2 cellular contexts compared by ENCODE assay signal in the genomic region with DNA sequence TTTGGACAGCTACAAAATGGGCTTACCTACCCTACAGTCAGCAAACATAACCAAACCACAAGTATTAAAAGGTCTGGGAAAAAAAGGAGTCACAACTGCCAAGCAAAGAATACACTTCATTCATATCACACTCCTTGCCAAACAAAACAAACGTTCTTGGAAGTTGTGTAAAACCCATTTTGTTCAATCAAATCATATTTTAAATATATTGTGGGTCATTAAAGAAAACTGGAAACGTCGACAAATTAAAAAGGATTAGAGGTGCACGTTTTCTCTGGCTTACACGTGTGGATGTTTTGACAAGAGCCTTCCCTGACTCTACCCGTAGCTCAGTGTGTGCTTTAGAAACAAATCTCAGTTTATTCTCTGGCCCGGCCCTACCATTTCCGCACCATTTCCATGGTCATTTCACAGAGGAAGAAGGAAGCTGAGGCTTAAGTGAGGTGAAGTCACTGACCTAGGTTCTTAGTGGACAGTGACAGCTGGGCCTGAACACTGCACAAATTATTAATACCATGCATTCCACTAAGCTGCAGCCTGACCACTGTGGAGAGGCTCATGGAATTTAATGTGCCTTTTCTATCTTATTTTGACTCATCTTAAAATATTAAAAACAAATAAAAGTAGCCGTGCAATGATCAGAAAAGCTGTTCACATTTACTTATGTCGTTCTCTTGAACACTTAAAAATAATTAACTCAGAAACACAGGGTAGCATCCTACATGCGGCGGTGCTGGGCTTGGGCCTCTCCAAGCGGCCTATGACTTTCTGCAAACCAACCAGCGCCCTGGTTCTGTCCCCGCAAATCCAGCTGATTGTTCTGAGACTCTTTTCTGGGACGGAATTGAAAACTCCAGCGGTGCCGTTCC.
A peak's percentile ranks its signal among the peaks of the same experiment; 100 is the strongest.
TF ChIP-seq lines count a peak whose summit lies in the region.

No MANE protein-coding gene starts in this region.

TF ChIP-seq in IMR-90, 13 proteins besides CTCF, POLR2A, EP300 and RAD21:
- TF ChIP-seq MAZ (IDR thresholded peaks at IDR 0.05; ENCODE audit: borderline replicate concordance, low read depth, low read length) = no peak
- TF ChIP-seq RCOR1 (IDR thresholded peaks at IDR 0.05; ENCODE audit: insufficient replicate concordance, low read length) = no peak
- TF ChIP-seq MAFK (IDR thresholded peaks at IDR 0.05; ENCODE audit: low read depth, low read length) = 0 out of 2 replicates have a peak, but pooled peaks have one; percentile 2
- TF ChIP-seq RFX5 (IDR thresholded peaks at IDR 0.05; ENCODE audit: low read depth, low read length) = no peak
- TF ChIP-seq CHD1 (IDR thresholded peaks at IDR 0.05; ENCODE audit: low read depth, low read length) = no peak
- TF ChIP-seq FOS (IDR thresholded peaks at IDR 0.05; ENCODE audit: low read depth, low read length) = no peak
- TF ChIP-seq NFE2L2 (IDR thresholded peaks at IDR 0.05; ENCODE audit: low read depth, low read length) = no peak
- TF ChIP-seq CEBPB (IDR thresholded peaks at IDR 0.05; ENCODE audit: low read depth, low read length) = no peak
- no peak for TF ChIP-seq USF2 (IDR thresholded peaks at IDR 0.05; ENCODE audit: low read depth, low read length)
- peak; percentile 26; the same call in 1 of the 2 replicates for TF ChIP-seq BHLHE40 (IDR thresholded peaks at IDR 0.05; ENCODE audit: low read depth, low read length)
- no peak for TF ChIP-seq ELK1 (IDR thresholded peaks at IDR 0.05; ENCODE audit: borderline replicate concordance, low read depth, low read length)
- TF ChIP-seq SMC3 (IDR thresholded peaks at IDR 0.05; ENCODE audit: low read depth, low read length) = no peak
- peak; percentile 31; the same call in 1 of the 2 replicates for TF ChIP-seq MXI1 (IDR thresholded peaks at IDR 0.05; ENCODE audit: borderline replicate concordance, low read depth, low read length)
TF ChIP-seq in IMR-90: peak in this region for 3.

TF ChIP-seq in GM12878, 131 proteins besides CTCF, POLR2A, EP300 and RAD21:
- TF ChIP-seq, protein P1, sequence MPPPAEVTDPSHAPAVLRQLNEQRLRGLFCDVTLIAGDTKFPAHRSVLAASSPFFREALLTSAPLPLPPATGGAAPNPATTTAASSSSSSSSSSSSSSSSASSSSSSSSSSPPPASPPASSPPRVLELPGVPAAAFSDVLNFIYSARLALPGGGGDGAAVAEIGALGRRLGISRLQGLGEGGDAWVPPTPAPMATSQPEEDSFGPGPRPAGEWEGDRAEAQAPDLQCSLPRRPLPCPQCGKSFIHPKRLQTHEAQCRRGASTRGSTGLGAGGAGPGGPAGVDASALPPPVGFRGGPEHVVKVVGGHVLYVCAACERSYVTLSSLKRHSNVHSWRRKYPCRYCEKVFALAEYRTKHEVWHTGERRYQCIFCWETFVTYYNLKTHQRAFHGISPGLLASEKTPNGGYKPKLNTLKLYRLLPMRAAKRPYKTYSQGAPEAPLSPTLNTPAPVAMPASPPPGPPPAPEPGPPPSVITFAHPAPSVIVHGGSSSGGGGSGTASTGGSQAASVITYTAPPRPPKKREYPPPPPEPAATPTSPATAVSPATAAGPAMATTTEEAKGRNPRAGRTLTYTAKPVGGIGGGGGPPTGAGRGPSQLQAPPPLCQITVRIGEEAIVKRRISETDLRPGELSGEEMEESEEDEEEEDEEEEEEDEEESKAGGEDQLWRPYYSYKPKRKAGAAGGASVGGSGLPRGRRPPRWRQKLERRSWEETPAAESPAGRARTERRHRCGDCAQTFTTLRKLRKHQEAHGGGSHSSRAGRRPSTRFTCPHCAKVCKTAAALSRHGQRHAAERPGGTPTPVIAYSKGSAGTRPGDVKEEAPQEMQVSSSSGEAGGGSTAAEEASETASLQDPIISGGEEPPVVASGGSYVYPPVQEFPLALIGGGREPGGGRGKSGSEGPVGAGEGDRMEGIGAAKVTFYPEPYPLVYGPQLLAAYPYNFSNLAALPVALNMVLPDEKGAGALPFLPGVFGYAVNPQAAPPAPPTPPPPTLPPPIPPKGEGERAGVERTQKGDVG (CRISPR knock-in tag; IDR thresholded peaks at IDR 0.05) = no peak
- TF ChIP-seq, protein P2, sequence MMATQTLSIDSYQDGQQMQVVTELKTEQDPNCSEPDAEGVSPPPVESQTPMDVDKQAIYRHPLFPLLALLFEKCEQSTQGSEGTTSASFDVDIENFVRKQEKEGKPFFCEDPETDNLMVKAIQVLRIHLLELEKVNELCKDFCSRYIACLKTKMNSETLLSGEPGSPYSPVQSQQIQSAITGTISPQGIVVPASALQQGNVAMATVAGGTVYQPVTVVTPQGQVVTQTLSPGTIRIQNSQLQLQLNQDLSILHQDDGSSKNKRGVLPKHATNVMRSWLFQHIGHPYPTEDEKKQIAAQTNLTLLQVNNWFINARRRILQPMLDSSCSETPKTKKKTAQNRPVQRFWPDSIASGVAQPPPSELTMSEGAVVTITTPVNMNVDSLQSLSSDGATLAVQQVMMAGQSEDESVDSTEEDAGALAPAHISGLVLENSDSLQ (IDR thresholded peaks at IDR 0.05) = no peak
- TF ChIP-seq, protein P3, sequence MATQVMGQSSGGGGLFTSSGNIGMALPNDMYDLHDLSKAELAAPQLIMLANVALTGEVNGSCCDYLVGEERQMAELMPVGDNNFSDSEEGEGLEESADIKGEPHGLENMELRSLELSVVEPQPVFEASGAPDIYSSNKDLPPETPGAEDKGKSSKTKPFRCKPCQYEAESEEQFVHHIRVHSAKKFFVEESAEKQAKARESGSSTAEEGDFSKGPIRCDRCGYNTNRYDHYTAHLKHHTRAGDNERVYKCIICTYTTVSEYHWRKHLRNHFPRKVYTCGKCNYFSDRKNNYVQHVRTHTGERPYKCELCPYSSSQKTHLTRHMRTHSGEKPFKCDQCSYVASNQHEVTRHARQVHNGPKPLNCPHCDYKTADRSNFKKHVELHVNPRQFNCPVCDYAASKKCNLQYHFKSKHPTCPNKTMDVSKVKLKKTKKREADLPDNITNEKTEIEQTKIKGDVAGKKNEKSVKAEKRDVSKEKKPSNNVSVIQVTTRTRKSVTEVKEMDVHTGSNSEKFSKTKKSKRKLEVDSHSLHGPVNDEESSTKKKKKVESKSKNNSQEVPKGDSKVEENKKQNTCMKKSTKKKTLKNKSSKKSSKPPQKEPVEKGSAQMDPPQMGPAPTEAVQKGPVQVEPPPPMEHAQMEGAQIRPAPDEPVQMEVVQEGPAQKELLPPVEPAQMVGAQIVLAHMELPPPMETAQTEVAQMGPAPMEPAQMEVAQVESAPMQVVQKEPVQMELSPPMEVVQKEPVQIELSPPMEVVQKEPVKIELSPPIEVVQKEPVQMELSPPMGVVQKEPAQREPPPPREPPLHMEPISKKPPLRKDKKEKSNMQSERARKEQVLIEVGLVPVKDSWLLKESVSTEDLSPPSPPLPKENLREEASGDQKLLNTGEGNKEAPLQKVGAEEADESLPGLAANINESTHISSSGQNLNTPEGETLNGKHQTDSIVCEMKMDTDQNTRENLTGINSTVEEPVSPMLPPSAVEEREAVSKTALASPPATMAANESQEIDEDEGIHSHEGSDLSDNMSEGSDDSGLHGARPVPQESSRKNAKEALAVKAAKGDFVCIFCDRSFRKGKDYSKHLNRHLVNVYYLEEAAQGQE (IDR thresholded peaks at IDR 0.05; ENCODE audit: low read depth, low read length) = no peak
- TF ChIP-seq ESRRA (IDR thresholded peaks at IDR 0.05; ENCODE audit: low read length) (no peak), ZNF217 (IDR thresholded peaks at IDR 0.05) (no peak), MEF2A (IDR thresholded peaks at IDR 0.05; ENCODE audit: insufficient read depth, low read depth, low read length) (no peak), CEBPB (IDR thresholded peaks at IDR 0.05; ENCODE audit: borderline replicate concordance in 1 of 2, low read depth in 2 of 2, low read length in 2 of 2) (no peak), NBN (IDR thresholded peaks at IDR 0.05) (no peak), SRF (IDR thresholded peaks at IDR 0.05; ENCODE audit: low read depth in 2 of 2, low read length in 2 of 2) (no peak), HDAC6 (IDR thresholded peaks at IDR 0.05; ENCODE audit: unreplicated experiment) (no peak), RFX5 (IDR thresholded peaks at IDR 0.05; ENCODE audit: low read depth, low read length) (no peak), KLF5 (IDR thresholded peaks at IDR 0.05; ENCODE audit: partially characterized antibody) (no peak), PAX8 (IDR thresholded peaks at IDR 0.05) (no peak), CBX3 (IDR thresholded peaks at IDR 0.05; ENCODE audit: borderline replicate concordance, low read depth) (no peak), GATAD2B (conservative IDR thresholded peaks at IDR 0.05; ENCODE audit: low read depth) (no peak)
TF ChIP-seq in GM12878: peak in this region for 0.
